1 cellular context compared by ENCODE assay signal in genomic region chr15:34079904-34080303, GRCh38.
TF ChIP-seq lines count a peak whose summit lies in the region.

No MANE protein-coding gene starts in this region.

TF ChIP-seq in K562, 482 proteins besides CTCF, POLR2A, EP300 and RAD21 (continues in another document):
- no peak for TF ChIP-seq ARID4B (CRISPR knock-in tag; IDR thresholded peaks at IDR 0.05)
- TF ChIP-seq ZBTB40 (IDR thresholded peaks at IDR 0.05): 0 out of 2 replicates have a peak, but pooled peaks have one; percentile 5
- TF ChIP-seq ZBTB40 (CRISPR knock-in tag; IDR thresholded peaks at IDR 0.05): no peak
- peak; percentile 64 for TF ChIP-seq TEAD4 (IDR thresholded peaks at IDR 0.05; ENCODE audit: low read length)
- no peak for TF ChIP-seq TEAD4 (CRISPR knock-in tag; IDR thresholded peaks at IDR 0.05; ENCODE audit: borderline replicate concordance)
- TF ChIP-seq NBN (IDR thresholded peaks at IDR 0.05; ENCODE audit: low read depth): no peak
- peak; percentile 62; the same call in 1 of the 2 replicates for TF ChIP-seq SOX6 (IDR thresholded peaks at IDR 0.05)
- no peak for TF ChIP-seq PBX2 (CRISPR knock-in tag; IDR thresholded peaks at IDR 0.05; ENCODE audit: low read depth)
- peak; percentile 56; the same call in 1 of the 2 replicates for TF ChIP-seq PBX2 (tag; conservative IDR thresholded peaks at IDR 0.05; ENCODE audit: low read depth)
- TF ChIP-seq DDX20 (tag; IDR thresholded peaks at IDR 0.05; ENCODE audit: low read depth): no peak
- no peak for TF ChIP-seq TFAP4 (CRISPR knock-in tag; IDR thresholded peaks at IDR 0.05; ENCODE audit: borderline replicate concordance)
- TF ChIP-seq ZNF778 (CRISPR knock-in tag; IDR thresholded peaks at IDR 0.05): no peak
- peak in 1 of 2 experiments; percentile 83; a peak in 2 of 4 replicates for TF ChIP-seq RCOR1 (IDR thresholded peaks at IDR 0.05; ENCODE audit: borderline replicate concordance in 1 of 2, low read depth in 2 of 2, low read length in 2 of 2)
- peak; percentile 95 for TF ChIP-seq ZNF239 (CRISPR knock-in tag; IDR thresholded peaks at IDR 0.05)
- TF ChIP-seq ILK (tag; IDR thresholded peaks at IDR 0.05; ENCODE audit: borderline replicate concordance, low read depth): no peak
- no peak for TF ChIP-seq CLOCK (CRISPR knock-in tag; IDR thresholded peaks at IDR 0.05; ENCODE audit: borderline replicate concordance)
- no peak for TF ChIP-seq CBX8 (IDR thresholded peaks at IDR 0.05; ENCODE audit: borderline replicate concordance, extremely low read depth, low read depth, low read length, poor library complexity, severe bottlenecking)
- no peak for TF ChIP-seq BMI1 (IDR thresholded peaks at IDR 0.05; ENCODE audit: low read length)
- TF ChIP-seq MAX (CRISPR knock-in tag; IDR thresholded peaks at IDR 0.05): no peak
- 0 out of 2 replicates have a peak, but pooled peaks have one; percentile 17 for TF ChIP-seq MTA2 (IDR thresholded peaks at IDR 0.05; ENCODE audit: low read depth)
- TF ChIP-seq NR4A1 (CRISPR knock-in tag; IDR thresholded peaks at IDR 0.05): no peak
- no peak for TF ChIP-seq NR4A1 (tag; IDR thresholded peaks at IDR 0.05)
- no peak for TF ChIP-seq ZNF717 (CRISPR knock-in tag; IDR thresholded peaks at IDR 0.05)
- TF ChIP-seq MTA1 (IDR thresholded peaks at IDR 0.05; ENCODE audit: borderline replicate concordance): peak; percentile 58; the same call in 1 of the 2 replicates
- TF ChIP-seq MAZ (CRISPR knock-in tag; conservative IDR thresholded peaks at IDR 0.05 in 1 of 2, IDR thresholded peaks at IDR 0.05 in 1 of 2): no peak
- no peak for TF ChIP-seq E2F1 (CRISPR knock-in tag; IDR thresholded peaks at IDR 0.05)
- no peak for TF ChIP-seq NFE2 (IDR thresholded peaks at IDR 0.05; ENCODE audit: low read depth)
- no peak for TF ChIP-seq NKRF (IDR thresholded peaks at IDR 0.05; ENCODE audit: borderline replicate concordance)
- TF ChIP-seq LEF1 (IDR thresholded peaks at IDR 0.05): no peak
- no peak for TF ChIP-seq ZFP36 (IDR thresholded peaks at IDR 0.05; ENCODE audit: low read depth, low read length, partially characterized antibody)
- peak; percentile 59; the same call in 1 of the 2 replicates for TF ChIP-seq SMARCC2 (IDR thresholded peaks at IDR 0.05; ENCODE audit: low read depth)
- TF ChIP-seq PHF21A (IDR thresholded peaks at IDR 0.05; ENCODE audit: borderline replicate concordance, low read depth): no peak
- TF ChIP-seq SMAD1 (IDR thresholded peaks at IDR 0.05; ENCODE audit: low read depth, low read length, partially characterized antibody): no peak
- no peak for TF ChIP-seq CEBPG (CRISPR knock-in tag; IDR thresholded peaks at IDR 0.05)
- TF ChIP-seq CEBPG (tag; conservative IDR thresholded peaks at IDR 0.05 in 1 of 2, IDR thresholded peaks at IDR 0.05 in 1 of 2): no peak
